Comparison of ENCODE assay signal across 8 cellular contexts in the genomic region with DNA sequence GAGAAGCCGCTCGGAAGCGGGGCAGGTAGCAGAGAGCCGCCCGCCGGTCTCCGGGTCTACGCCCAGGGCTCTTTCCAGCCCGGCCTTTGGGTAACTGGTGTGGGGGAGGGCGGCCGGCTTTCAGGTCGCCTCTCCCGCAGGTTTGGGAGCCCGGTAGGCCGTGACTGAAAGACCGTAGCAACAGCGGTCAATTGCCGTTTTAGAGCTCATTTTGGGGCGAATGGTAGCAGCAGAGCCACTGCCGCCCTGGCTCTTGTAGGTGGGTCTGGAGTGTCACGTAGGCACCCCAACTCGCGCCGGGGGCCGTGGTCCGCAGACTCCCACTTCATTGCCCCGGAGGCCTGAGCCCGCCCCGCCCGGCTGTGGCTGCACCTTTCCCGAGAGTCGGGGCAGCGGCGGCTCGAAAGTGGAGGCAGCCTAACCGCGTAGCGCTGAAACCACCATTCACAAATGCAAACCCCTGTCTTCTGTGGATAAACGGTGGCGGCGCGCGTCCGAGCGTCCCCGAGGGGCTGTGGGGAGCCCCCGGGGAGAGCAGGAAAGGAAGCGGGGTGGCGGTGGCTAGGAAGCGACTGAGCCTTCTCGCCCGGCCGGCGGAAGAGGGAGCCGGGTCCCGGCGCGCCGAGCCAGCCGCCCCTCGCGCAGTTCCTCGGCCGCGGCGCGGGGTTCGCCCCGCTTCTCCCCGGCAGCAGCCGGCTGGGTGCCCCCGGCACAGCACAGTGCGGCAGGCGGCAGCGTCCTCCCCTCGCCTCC.
DNase-seq lines count a peak whose midpoint lies in the region; ATAC-seq and TF ChIP-seq lines count a peak whose summit lies in the region.

No MANE protein-coding gene starts in this region.

- ATAC-seq in HG03066 (IDR thresholded peaks at IDR 0.05; ENCODE audit: low read depth, unreplicated experiment) (peak; percentile 55), Right ventricle myocardium inferior (no peak)

- peak overlapping the region; percentile 51 for H3K4me3 ChIP-seq in WI38 (ENCODE audit: low read depth, low read length)

- no peak for TF ChIP-seq CTCF in WI38 (IDR thresholded peaks at IDR 0.05; ENCODE audit: low read depth, low read length)

- intact Hi-C loops in Right ventricle myocardium inferior (cut with DNase I) (no loop called here), posterior vena cava (cut with DNase I) (no loop called here)

- peak; percentile 12 for DNase-seq in activated CD4-positive, alpha-beta T cell treated with anti-CD3 and anti-CD28 coated beads for 48 hours
- DNase-seq in activated CD4-positive, alpha-beta T cell treated with anti-CD3 and anti-CD28 coated beads for 4 hours = no peak
- DNase-seq in Right ventricle myocardium inferior (ENCODE audit: missing footprints) (peak; percentile 60), posterior vena cava (ENCODE audit: low spot score) (peak; percentile 82), cortex of kidney (lab: John Stamatoyannopoulos, UW) (no peak)
- no peak for DNase-seq in stimulated activated CD4-positive, alpha-beta T cell treated with anti-CD3 and anti-CD28 coated beads, Interleukin-4, amount 100 ng/mL, for 24 hours

Comparison
In these comparisons a context has a peak if more than half of its experiments do, and no peak if none do; other contexts are left out.
1. DNase-seq: peak in activated CD4-positive, alpha-beta T cell treated with anti-CD3 and anti-CD28 coated beads for 48 hours (single experiment), Right ventricle myocardium inferior (single experiment) and posterior vena cava (single experiment); none in activated CD4-positive, alpha-beta T cell treated with anti-CD3 and anti-CD28 coated beads for 4 hours (0 of 2), cortex of kidney (single experiment) and stimulated activated CD4-positive, alpha-beta T cell treated with anti-CD3 and anti-CD28 coated beads, Interleukin-4, amount 100 ng/mL, for 24 hours (single experiment).